8 cellular contexts compared by ENCODE assay signal in the genomic region with DNA sequence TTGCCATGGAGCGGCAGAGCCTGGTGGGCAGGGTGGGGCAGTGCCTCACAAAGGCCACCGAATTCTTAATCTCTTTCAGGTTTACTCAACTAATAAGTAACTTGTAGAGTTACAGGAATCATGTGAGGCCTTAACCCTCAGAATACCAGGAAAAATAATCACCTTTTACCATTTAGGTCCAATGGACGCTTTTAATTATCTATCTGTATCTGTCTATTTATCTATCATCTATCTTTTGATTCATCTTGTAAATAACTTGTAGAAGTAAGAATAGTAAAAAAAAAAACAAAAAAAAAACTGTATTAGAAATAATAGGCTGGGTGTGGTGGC. TPM values are rescaled to one million over a fixed set of nuclear protein-coding genes. Genes with fewer than 3 reads are reported as not detected.
A peak's percentile ranks its signal among the peaks of the same experiment; 100 is the strongest.
DNase-seq lines count a peak whose midpoint lies in the region; ATAC-seq and TF ChIP-seq lines count a peak whose summit lies in the region.

No MANE protein-coding gene starts in this region.

- peaks cover 47% of the 10 kb centered on the region for H3K4me1 ChIP-seq in foreskin keratinocyte
- H3K4me1 ChIP-seq in skeletal muscle satellite cell (ENCODE audit: control insufficient read depth, insufficient read depth, low read length): peaks cover 46% of the 10 kb centered on the region

- peaks cover 0 to 4% of the 10 kb centered on the region in 2 donors for H3K27me3 Mint-ChIP-seq in T-cell

- peak overlapping the region; percentile 77 for H3K9ac ChIP-seq in skeletal muscle satellite cell (ENCODE audit: low read depth, low read length)

- peak overlapping the region; percentile 99 to 100 for H3K27ac Mint-ChIP-seq in T-cell

- CTCF ChIA-PET in T-cell (lab: Charles Lee): interaction anchor here in 1 of 2 donors (1.0 to 2.3 kb wide), 4 partner anchors 12 to 410 kb away, joined by 5 to 14 read pairs (median 8); partner anchors contain the start of gene S100A11

- peak overlapping the region; percentile 77 for H3K4me2 ChIP-seq in skeletal muscle satellite cell (ENCODE audit: low read length)

- TF ChIP-seq CTCF in GM12865 (IDR thresholded peaks at IDR 0.05; ENCODE audit: insufficient read depth, low read depth, low read length, missing control alignments): no peak
- no peak for TF ChIP-seq CTCF in foreskin keratinocyte (conservative IDR thresholded peaks at IDR 0.05)

- H3K9me3 ChIP-seq in skeletal muscle satellite cell (replicated peaks; ENCODE audit: low read length): no peaks in the 10 kb centered on the region

- peak overlapping the region; percentile 12; the same call in 1 of the 2 replicates for H3K4me3 ChIP-seq in GM12865 (ENCODE audit: low read depth, low read length)
- H3K4me3 ChIP-seq in skeletal muscle satellite cell (ENCODE audit: low read length): peak overlapping the region; percentile 38

- H3K4me3 Mint-ChIP-seq in T-cell: peak overlapping the region; percentile 67 to 77 (median 75)

- no peaks in the 10 kb centered on the region for H3K36me3 Mint-ChIP-seq in T-cell

- no peak for DNase-seq in GM12865 (ENCODE audit: low read depth)
- no peak for DNase-seq in T-cell
- no peak for DNase-seq in foreskin keratinocyte
- DNase-seq in OCI-M2 (lab: John Stamatoyannopoulos, UW; ENCODE audit: unreplicated experiment): no peak
- DNase-seq in NCI-H187 treated with DMSO at 0.1 percent for 48 hours (lab: John Stamatoyannopoulos, UW): no peak
- no peak for DNase-seq in AG08395 (ENCODE audit: low spot score)

- H3K27me3 ChIP-seq in foreskin keratinocyte (no peaks in the 10 kb centered on the region), skeletal muscle satellite cell (ENCODE audit: control insufficient read depth, insufficient read depth, low read length) (peaks cover 10% of the 10 kb centered on the region)

- POLR2A ChIA-PET in T-cell (lab: Charles Lee): interaction anchor here (0.5 to 1.7 kb wide), 4 partner anchors 12 to 535 kb away, joined by 3 to 5 read pairs (median 4); partner anchors contain the start of gene S100A11 (in 1 of the 2)

- peak overlapping the region; percentile 96 for H3K27ac ChIP-seq in foreskin keratinocyte

- no peak for ATAC-seq in T-cell (replicated peaks in 1 of 4)
- no peak for ATAC-seq in foreskin keratinocyte
- no peak for ATAC-seq in HG02973 (IDR thresholded peaks at IDR 0.05; ENCODE audit: unreplicated experiment)

- H3K36me3 ChIP-seq in skeletal muscle satellite cell (ENCODE audit: insufficient read depth, low read length): no peaks in the 10 kb centered on the region

- peaks cover 29 to 40% (median 38%) of the 10 kb centered on the region in 3 donors for H3K4me1 Mint-ChIP-seq in T-cell

- H3K9me3 Mint-ChIP-seq in T-cell: no peaks in the 10 kb centered on the region

RNA-seq across cellular contexts. Expression of gene S100A11, which starts 11.8 kb away (rescaled TPM):
- total RNA-seq in T-cell: 100 to 1,000 TPM in 3 of 5 donors, 10 to 100 TPM in 2; 37.3 to 254 (median 195) TPM
- 3,510 and 4,063 TPM in 2 replicates for total RNA-seq in foreskin keratinocyte
- polyA plus RNA-seq in foreskin keratinocyte: 7,478 and 9,136 TPM in 2 replicates
- total RNA-seq in skeletal muscle satellite cell (2012; rRNA removed): 179 and 194 TPM in 2 replicates

RNA-seq across cellular contexts. Expression of gene TCHHL1, which starts 40.3 kb away (rescaled TPM):
- total RNA-seq in T-cell: not detected
- total RNA-seq in foreskin keratinocyte: not detected in 2 replicates
- not detected in 2 replicates for polyA plus RNA-seq in foreskin keratinocyte
- not detected in 2 replicates for total RNA-seq in skeletal muscle satellite cell (2012; rRNA removed)

RNA-seq across cellular contexts. Expression of gene S100A10, which starts 54.9 kb away (rescaled TPM):
- total RNA-seq in T-cell (100 to 1,000 TPM; 157 to 277 (median 264) TPM), foreskin keratinocyte (1,585 and 1,601 TPM in 2 replicates)
- polyA plus RNA-seq in foreskin keratinocyte: 2,964 and 3,214 TPM in 2 replicates
- total RNA-seq in skeletal muscle satellite cell (2012; rRNA removed): 143 and 214 TPM in 2 replicates

Comparison
In these comparisons a context has a peak if more than half of its experiments do, and no peak if none do; other contexts are left out.
1. RNA of gene S100A11, which starts 11.8 kb away (total RNA-seq): 3,510 to 4,063 TPM in foreskin keratinocyte; 37.3 to 254 TPM in T-cell; every median in the first group is over 10 times any median in the second.